26 cellular contexts compared by ENCODE assay signal in genomic region chr18:21300035-21300434, GRCh38. TPM values are rescaled to one million over a fixed set of nuclear protein-coding genes. Genes with fewer than 3 reads are reported as not detected.
"Had no signal": no experiment of that assay in that cellular context is flagged by ENCODE, and none has a peak within 500 bp of the region (broad histone marks: within the 10 kb centered on the region; RNA-seq: fewer than 3 reads in every experiment).

No MANE protein-coding gene starts in this region.

- H3K9me3 ChIP-seq: sigmoid colon, testis, vagina had no signal

- H3K4me1 Mint-ChIP-seq: activated T-helper 17 cell treated with anti-CD3 and anti-CD28 coated beads, Interleukin-2, amount 50 U/mL, for 72 hours; stimulated activated naive B cell treated with anti-CD40 and anti-IgM and Interleukin-4, amounts not matched to agents 10 μg/mL and 1 μg/mL and 100 μg/mL, for 72 hours had no signal

- H3K27me3 ChIP-seq: sigmoid colon, testis, vagina had no signal

- H3K9me3 Mint-ChIP-seq: activated naive CD4-positive, alpha-beta T cell treated with anti-CD3 and anti-CD28 coated beads, Interleukin-2, amount 50 U/mL, for 72 hours; activated T-cell treated with anti-CD3 and anti-CD28 coated beads, Interleukin-2, amount 50 U/mL, for 24 hours; activated T-helper 17 cell treated with anti-CD3 and anti-CD28 coated beads, Interleukin-2, amount 50 U/mL, for 72 hours; brain; dendritic cell treated with granulocyte-macrophage colony-stimulating factor and Interleukin-4, amounts not matched to agents 40 ng/mL and 50 ng/mL, for 4 days; natural killer cell treated with Interleukin-12 subunit alpha and Interleukin-12 subunit beta and Interleukin-15 and Interleukin-18, amount 100 ng/mL, for 72 hours; type B pancreatic cell had no signal

- DNase-seq: activated CD4-positive, alpha-beta T cell treated with anti-CD3 and anti-CD28 coated beads for 1 hour; activated CD4-positive, alpha-beta T cell treated with anti-CD3 and anti-CD28 coated beads, Interleukin-2, amount 50 U/mL, for 1 hour; activated CD8-positive, alpha-beta memory T cell treated with anti-CD3 and anti-CD28 coated beads for 24 hours; activated CD8-positive, alpha-beta memory T cell treated with anti-CD3 and anti-CD28 coated beads, Interleukin-2, amount 50 U/mL, for 4 hours; activated T-cell treated with anti-CD3 and anti-CD28 coated beads, Interleukin-2, amount 50 U/mL, for 24 hours; aorta; effector CD4-positive, alpha-beta T cell; foreskin melanocyte; kidney; nucleus accumbens; sigmoid colon; stimulated activated CD4-positive, alpha-beta T cell treated with anti-CD3 and anti-CD28 coated beads, Interleukin-2, amount 100 ng/mL, for 48 hours; stimulated activated CD8-positive, alpha-beta memory T cell treated with anti-CD3 and anti-CD28 coated beads, Interleukin-4, amount 100 ng/mL, for 48 hours; stimulated activated naive B cell treated with anti-CD40 and anti-IgM and Interleukin-4, amounts not matched to agents 10 μg/mL and 1 μg/mL and 100 μg/mL, for 72 hours; testis had no signal

- H3K36me3 ChIP-seq: sigmoid colon, vagina had no signal

- H3K4me3 ChIP-seq: lung, sigmoid colon, testis, vagina had no signal

- FAIRE-seq: kidney, TTC549 had no signal

- H3K27ac Mint-ChIP-seq: activated naive CD4-positive, alpha-beta T cell treated with anti-CD3 and anti-CD28 coated beads, Interleukin-2, amount 50 U/mL, for 72 hours; activated T-cell treated with anti-CD3 and anti-CD28 coated beads, Interleukin-2, amount 50 U/mL, for 24 hours; activated T-helper 17 cell treated with anti-CD3 and anti-CD28 coated beads, Interleukin-2, amount 50 U/mL, for 72 hours; brain; dendritic cell treated with granulocyte-macrophage colony-stimulating factor and Interleukin-4, amounts not matched to agents 40 ng/mL and 50 ng/mL, for 4 days; natural killer cell treated with Interleukin-12 subunit alpha and Interleukin-12 subunit beta and Interleukin-15 and Interleukin-18, amount 100 ng/mL, for 72 hours; stimulated activated naive B cell treated with anti-CD40 and anti-IgM and Interleukin-4, amounts not matched to agents 10 μg/mL and 1 μg/mL and 100 μg/mL, for 72 hours; type B pancreatic cell had no signal

- H3K27me3 Mint-ChIP-seq: brain; dendritic cell treated with granulocyte-macrophage colony-stimulating factor and Interleukin-4, amounts not matched to agents 40 ng/mL and 50 ng/mL, for 4 days; type B pancreatic cell had no signal

- H3K27ac ChIP-seq: sigmoid colon, testis, vagina had no signal

- H3K36me3 Mint-ChIP-seq: activated naive CD4-positive, alpha-beta T cell treated with anti-CD3 and anti-CD28 coated beads, Interleukin-2, amount 50 U/mL, for 72 hours; natural killer cell treated with Interleukin-12 subunit alpha and Interleukin-12 subunit beta and Interleukin-15 and Interleukin-18, amount 100 ng/mL, for 72 hours; stimulated activated naive B cell treated with anti-CD40 and anti-IgM and Interleukin-4, amounts not matched to agents 10 μg/mL and 1 μg/mL and 100 μg/mL, for 72 hours; type B pancreatic cell had no signal

- ATAC-seq: activated naive CD4-positive, alpha-beta T cell treated with anti-CD3 and anti-CD28 coated beads, Interleukin-2, amount 50 U/mL, for 72 hours; activated T-helper 17 cell treated with anti-CD3 and anti-CD28 coated beads, Interleukin-2, amount 50 U/mL, for 72 hours; esophagus mucosa; left lobe of liver; natural killer cell treated with Interleukin-12 subunit alpha and Interleukin-12 subunit beta and Interleukin-15 and Interleukin-18, amount 100 ng/mL, for 72 hours; stimulated activated naive B cell treated with anti-CD40 and anti-IgM and Interleukin-4, amounts not matched to agents 10 μg/mL and 1 μg/mL and 100 μg/mL, for 72 hours had no signal

- H3K4me1 ChIP-seq: testis, vagina had no signal

- H3K4me3 Mint-ChIP-seq: activated T-cell treated with anti-CD3 and anti-CD28 coated beads, Interleukin-2, amount 50 U/mL, for 24 hours; activated T-helper 17 cell treated with anti-CD3 and anti-CD28 coated beads, Interleukin-2, amount 50 U/mL, for 72 hours; brain; dendritic cell treated with granulocyte-macrophage colony-stimulating factor and Interleukin-4, amounts not matched to agents 40 ng/mL and 50 ng/mL, for 4 days; natural killer cell treated with Interleukin-12 subunit alpha and Interleukin-12 subunit beta and Interleukin-15 and Interleukin-18, amount 100 ng/mL, for 72 hours; stimulated activated naive B cell treated with anti-CD40 and anti-IgM and Interleukin-4, amounts not matched to agents 10 μg/mL and 1 μg/mL and 100 μg/mL, for 72 hours; type B pancreatic cell had no signal

RNA-seq across cellular contexts. Expression of gene GREB1L, which starts 58.0 kb away (rescaled TPM):
- total RNA-seq: activated naive CD4-positive, alpha-beta T cell treated with anti-CD3 and anti-CD28 coated beads, Interleukin-2, amount 50 U/mL, for 72 hours; activated T-helper 17 cell treated with anti-CD3 and anti-CD28 coated beads, Interleukin-2, amount 50 U/mL, for 72 hours; esophagus mucosa; natural killer cell treated with Interleukin-12 subunit alpha and Interleukin-12 subunit beta and Interleukin-15 and Interleukin-18, amount 100 ng/mL, for 72 hours had no signal
